10 cellular contexts compared by ENCODE assay signal in the genomic region with DNA sequence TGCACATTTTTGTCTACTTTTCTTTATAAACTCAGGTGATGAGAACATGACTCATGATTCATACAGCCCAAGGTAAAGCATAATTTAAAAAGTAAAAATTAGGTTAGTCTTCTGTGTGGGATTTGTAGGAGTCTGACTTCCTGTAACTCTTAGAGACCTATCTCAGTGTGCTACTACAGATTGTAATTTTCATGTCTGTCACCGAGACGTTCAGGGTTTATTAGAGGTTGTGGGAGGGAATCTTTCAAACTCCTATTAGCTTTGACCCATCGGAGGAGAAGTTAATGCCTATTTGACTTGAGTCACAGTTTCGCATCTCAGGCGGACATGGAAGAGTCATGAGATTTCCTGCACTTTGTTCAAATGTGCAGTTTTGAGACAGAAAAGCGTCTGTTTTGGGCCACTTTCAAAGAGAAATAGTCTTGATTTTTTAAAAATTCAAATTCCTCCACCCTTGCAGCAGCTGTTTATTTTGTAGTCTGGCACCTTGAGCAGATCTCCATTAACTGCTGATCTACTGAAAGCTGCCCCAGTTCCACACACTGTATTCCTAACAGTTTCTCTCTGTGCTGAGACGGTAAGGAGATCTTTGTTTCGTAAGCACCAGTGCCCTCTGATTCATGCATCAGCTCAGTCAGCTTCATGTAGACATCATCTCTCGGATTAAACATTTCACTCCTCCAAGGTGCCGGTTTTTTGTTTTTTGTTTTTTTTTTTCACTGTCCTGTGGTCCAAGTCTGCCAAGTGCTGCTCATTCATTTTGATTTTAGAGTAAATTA. TPM values are rescaled to one million over a fixed set of nuclear protein-coding genes. Genes with fewer than 3 reads are reported as not detected.
A peak's percentile ranks its signal among the peaks of the same experiment; 100 is the strongest.
DNase-seq lines count a peak whose midpoint lies in the region; ATAC-seq lines count a peak whose summit lies in the region.
"Had no signal": no experiment of that assay in that cellular context is flagged by ENCODE, and none has a peak within 500 bp of the region (broad histone marks: within the 10 kb centered on the region; RNA-seq: fewer than 3 reads in every experiment).

No MANE protein-coding gene starts in this region.

- no peaks in the 10 kb centered on the region for H3K27me3 ChIP-seq in MG63

- peaks cover 32% of the 10 kb centered on the region for H3K36me3 ChIP-seq in MG63

- ATAC-seq in left ventricle myocardium superior (peak; percentile 68), GM21381 (IDR thresholded peaks at IDR 0.05; ENCODE audit: unreplicated experiment) (no peak), HG03025 (IDR thresholded peaks at IDR 0.05; ENCODE audit: low FRiP score, unreplicated experiment) (no peak)

- intact Hi-C loops in left ventricle myocardium superior (cut with micrococcal nuclease) = no loop called here

- H3K27ac ChIP-seq in caudate nucleus (ENCODE audit: low read depth, low read length) = peak overlapping the region; percentile 61

- DNase-seq in COLO829 (ENCODE audit: low spot score) (peak; percentile 44), caudate nucleus (lab: John Stamatoyannopoulos, UW) (peak in 11 of 61 donors; percentile 7 to 68 (median 23)), left ventricle myocardium superior (no peak), renal cortical epithelial cell (ENCODE audit: low read depth) (peak; percentile 10), MG63 (no peak)
- DNase-seq in effector CD4-positive, alpha-beta T cell = no peak
- DNase-seq: KG1, NCI-H510A had no signal

- no peak overlapping the region for H3K4me3 ChIP-seq in MG63

- H3K9me3 ChIP-seq in MG63 = no peaks in the 10 kb centered on the region

RNA-seq across cellular contexts. Expression of a gene that starts 24.3 kb away (rescaled TPM):
- total RNA-seq in left ventricle myocardium superior (17.5 TPM), renal cortical epithelial cell (22.7 and 46.4 TPM in 2 replicates)
- 59.3 and 129 TPM in 2 replicates for total RNA-seq in MG63 (2014; rRNA removed; shearing (Covaris generic); ENCODE audit: low replicate concordance)

RNA-seq across cellular contexts. Expression of a gene that starts 37.5 kb away (rescaled TPM):
- total RNA-seq in left ventricle myocardium superior (16.1 TPM), renal cortical epithelial cell (0.85 and 0.87 TPM in 2 replicates)
- 0.54 and 0.86 TPM in 2 replicates for total RNA-seq in MG63 (2014; rRNA removed; shearing (Covaris generic); ENCODE audit: low replicate concordance)

Comparison
In these comparisons a context has a peak if more than half of its experiments do, and no peak if none do; other contexts are left out.
1. DNase-seq: peak in COLO829 (single experiment) and renal cortical epithelial cell (single experiment); none in left ventricle myocardium superior (single experiment), effector CD4-positive, alpha-beta T cell (single experiment) and MG63 (single experiment).